In genomic region chr4:23614284-23614892, GRCh38 we compare ENCODE assay signal across 9 cellular contexts.
DNase-seq lines count a peak whose midpoint lies in the region; ATAC-seq and TF ChIP-seq lines count a peak whose summit lies in the region.
"Had no signal": no experiment of that assay in that cellular context is flagged by ENCODE, and none has a peak within 500 bp of the region (broad histone marks: within the 10 kb centered on the region; RNA-seq: fewer than 3 reads in every experiment).

No MANE protein-coding gene starts in this region.

- peak; percentile 44 for TF ChIP-seq CTCF in upper lobe of right lung (IDR thresholded peaks at IDR 0.05)

- H3K4me1 ChIP-seq in upper lobe of right lung: no peaks in the 10 kb centered on the region

- intact Hi-C loops in upper lobe of right lung (cut with DNase I): no loop called here

- no peaks in the 10 kb centered on the region for H3K9me3 ChIP-seq in upper lobe of right lung
- no peaks in the 10 kb centered on the region for H3K9me3 ChIP-seq in T-helper 17 cell (ENCODE audit: control insufficient read depth, low read length, poor library complexity, severe bottlenecking)

- no peaks in the 10 kb centered on the region for H3K36me3 Mint-ChIP-seq in T-helper 17 cell (ENCODE audit: low read depth)
- H3K36me3 Mint-ChIP-seq: activated naive CD8-positive, alpha-beta T cell had no signal

- no peaks in the 10 kb centered on the region for H3K27me3 Mint-ChIP-seq in T-helper 17 cell
- H3K27me3 Mint-ChIP-seq: activated naive CD8-positive, alpha-beta T cell had no signal

- DNase-seq in AG20443 (ENCODE audit: low spot score) (peak; percentile 10), NCI-H82 (lab: John Stamatoyannopoulos, UW) (peak; percentile 64), globus pallidus (ENCODE audit: low spot score) (peak; percentile 3), upper lobe of right lung (no peak), T-helper 17 cell (no peak)
- DNase-seq in stimulated activated CD4-positive, alpha-beta T cell treated with anti-CD3 and anti-CD28 coated beads, Interleukin-1b, Interleukin-23, amount 100 ng/mL, for 48 hours: no peak

- H3K27ac Mint-ChIP-seq in T-helper 17 cell: no peak overlapping the region
- H3K27ac Mint-ChIP-seq: activated naive CD8-positive, alpha-beta T cell had no signal

- H3K4me3 Mint-ChIP-seq in T-helper 17 cell: no peak overlapping the region
- H3K4me3 Mint-ChIP-seq: activated naive CD8-positive, alpha-beta T cell had no signal

- H3K4me3 ChIP-seq in upper lobe of right lung: no peak overlapping the region

- H3K36me3 ChIP-seq in upper lobe of right lung: no peaks in the 10 kb centered on the region

- no peak overlapping the region for H3K27ac ChIP-seq in upper lobe of right lung

- H3K4me1 Mint-ChIP-seq in T-helper 17 cell: no peaks in the 10 kb centered on the region

- no peaks in the 10 kb centered on the region for H3K27me3 ChIP-seq in upper lobe of right lung

- ATAC-seq in GM21717 (IDR thresholded peaks at IDR 0.05; ENCODE audit: unreplicated experiment) (peak; percentile 95), upper lobe of right lung (peak; percentile 90), HG02571 (IDR thresholded peaks at IDR 0.05; ENCODE audit: unreplicated experiment) (no peak), T-helper 17 cell (no peak)

Comparison
In these comparisons a context has a peak if more than half of its experiments do, and no peak if none do; other contexts are left out.
1. DNase-seq: peak in AG20443 (single experiment), NCI-H82 (single experiment) and globus pallidus (single experiment); none in upper lobe of right lung (single experiment), stimulated activated CD4-positive, alpha-beta T cell treated with anti-CD3 and anti-CD28 coated beads, Interleukin-1b, Interleukin-23, amount 100 ng/mL, for 48 hours (single experiment) and T-helper 17 cell (0 of 3).
2. ATAC-seq: peak in GM21717 (single experiment) and upper lobe of right lung (single experiment); none in HG02571 (single experiment) and T-helper 17 cell (single experiment).